35 cellular contexts compared by ENCODE assay signal in the genomic region with DNA sequence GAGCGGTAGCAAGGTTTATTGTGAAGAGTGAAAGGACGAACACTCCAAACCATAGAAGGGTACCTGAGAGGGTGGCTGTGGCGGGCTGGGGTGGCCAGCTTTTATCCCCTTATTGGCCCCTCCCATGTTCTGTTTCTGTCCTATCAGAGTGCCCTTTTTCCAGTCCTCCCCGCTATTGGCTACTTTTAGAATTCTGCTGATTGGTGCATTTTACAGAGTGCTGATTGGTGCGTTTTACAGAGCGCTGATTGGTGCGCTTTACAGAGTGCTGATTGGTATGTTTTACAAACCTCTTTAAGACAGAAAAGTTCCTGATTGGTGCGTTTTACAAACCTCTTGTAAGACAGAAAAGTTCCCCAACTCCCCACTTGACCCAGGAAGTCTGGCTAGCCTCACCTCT. TPM values are rescaled to one million over a fixed set of nuclear protein-coding genes. Genes with fewer than 3 reads are reported as not detected.
"Had no signal": no experiment of that assay in that cellular context is flagged by ENCODE, and none has a peak within 500 bp of the region (broad histone marks: within the 10 kb centered on the region; RNA-seq: fewer than 3 reads in every experiment).

No MANE protein-coding gene starts in this region.

- FAIRE-seq: astrocyte, bronchial epithelial cell, colon had no signal

- DNase-seq: activated B cell treated with CpG ODN at 0.5 μM for 24 hours; activated CD4-positive, alpha-beta T cell treated with anti-CD3 and anti-CD28 coated beads for 48 hours; activated CD4-positive, alpha-beta T cell treated with anti-CD3 and anti-CD28 coated beads, Interleukin-2, amount 50 U/mL, for 1 hour; activated CD4-positive, alpha-beta T cell treated with anti-CD3 and anti-CD28 coated beads, Interleukin-2, amount 50 U/mL, for 48 hours; activated CD8-positive, alpha-beta memory T cell treated with anti-CD3 and anti-CD28 coated beads for 24 hours; activated CD8-positive, alpha-beta T cell treated with anti-CD3 and anti-CD28 coated beads for 36 hours; activated effector memory CD4-positive, alpha-beta T cell treated with Interleukin-2 at 50 U/mL for 16 hours; activated gamma-delta T cell treated with Interleukin-2 at 50 U/mL for 16 hours; activated naive CD4-positive, alpha-beta T cell treated with anti-CD3 and anti-CD28 coated beads, Interleukin-2, amount 50 U/mL, for 16 hours; activated naive CD4-positive, alpha-beta T cell treated with Interleukin-2 at 50 U/mL for 16 hours; activated T-cell treated with anti-CD3 and anti-CD28 coated beads, Interleukin-2, amount 50 U/mL, for 4 hours; amniotic stem cell; anterior cingulate cortex; brain microvascular endothelial cell; caudate nucleus; cortex of kidney; dermis blood vessel endothelial cell; effector CD4-positive, alpha-beta T cell; effector memory CD8-positive, alpha-beta T cell; erythroblast; foreskin melanocyte; T-helper 1 cell; T-helper 17 cell; T1000; WERI-Rb-1 had no signal

- H3K4me3 ChIP-seq: esophagus muscularis mucosa, gastroesophageal sphincter had no signal

- H3K27me3 ChIP-seq: brain microvascular endothelial cell, esophagus muscularis mucosa, gastroesophageal sphincter had no signal

- H3K4me1 ChIP-seq: gastroesophageal sphincter had no signal

- H3K27ac ChIP-seq: brain microvascular endothelial cell, esophagus muscularis mucosa, gastroesophageal sphincter, WERI-Rb-1 had no signal

- ATAC-seq: activated CD4-positive, CD25-positive, alpha-beta regulatory T cell treated with anti-CD3 and anti-CD28 coated beads, Interleukin-2, amount 50 U/mL, for 24 hours; activated CD8-positive, alpha-beta T cell treated with anti-CD3 and anti-CD28 coated beads for 36 hours; activated T-cell treated with anti-CD3 and anti-CD28 coated beads, Interleukin-2, amount 50 U/mL, for 4 hours; activated T-helper 17 cell treated with anti-CD3 and anti-CD28 coated beads, Interleukin-2, amount 50 U/mL, for 72 hours; effector memory CD8-positive, alpha-beta T cell; gastroesophageal sphincter; T-helper 17 cell had no signal

- H3K36me3 ChIP-seq: brain microvascular endothelial cell, esophagus muscularis mucosa, gastroesophageal sphincter, WERI-Rb-1 had no signal

RNA-seq across cellular contexts. Expression of gene GSG1L2, which starts 12.5 kb away (rescaled TPM):
- total RNA-seq: activated B cell treated with CpG ODN at 0.5 μM for 24 hours; activated CD8-positive, alpha-beta T cell treated with anti-CD3 and anti-CD28 coated beads for 36 hours; activated T-cell treated with anti-CD3 and anti-CD28 coated beads, Interleukin-2, amount 50 U/mL, for 4 hours; activated T-helper 17 cell treated with anti-CD3 and anti-CD28 coated beads, Interleukin-2, amount 50 U/mL, for 72 hours; astrocyte; bronchial epithelial cell; chondrocyte; dermis blood vessel endothelial cell; esophagus muscularis mucosa; gastroesophageal sphincter; glomerular endothelial cell; T-helper 17 cell had no signal
- polyA plus RNA-seq: adipose tissue had no signal

RNA-seq across cellular contexts. Expression of gene GLP2R, which starts 16.3 kb away (rescaled TPM):
- total RNA-seq: activated B cell treated with CpG ODN at 0.5 μM for 24 hours; activated CD8-positive, alpha-beta T cell treated with anti-CD3 and anti-CD28 coated beads for 36 hours; activated T-cell treated with anti-CD3 and anti-CD28 coated beads, Interleukin-2, amount 50 U/mL, for 4 hours; activated T-helper 17 cell treated with anti-CD3 and anti-CD28 coated beads, Interleukin-2, amount 50 U/mL, for 72 hours; glomerular endothelial cell; T-helper 17 cell had no signal

RNA-seq across cellular contexts. Expression of gene DHRS7C, which starts 18.0 kb away (rescaled TPM):
- total RNA-seq: activated B cell treated with CpG ODN at 0.5 μM for 24 hours; activated CD8-positive, alpha-beta T cell treated with anti-CD3 and anti-CD28 coated beads for 36 hours; activated T-cell treated with anti-CD3 and anti-CD28 coated beads, Interleukin-2, amount 50 U/mL, for 4 hours; activated T-helper 17 cell treated with anti-CD3 and anti-CD28 coated beads, Interleukin-2, amount 50 U/mL, for 72 hours; astrocyte; bronchial epithelial cell; chondrocyte; dermis blood vessel endothelial cell; esophagus muscularis mucosa; gastroesophageal sphincter; glomerular endothelial cell; T-helper 17 cell had no signal
